Comparison of ENCODE assay signal across 2 cellular contexts in genomic region chr9:106892632-106893031, GRCh38.
TF ChIP-seq lines count a peak whose summit lies in the region.

No MANE protein-coding gene starts in this region.

TF ChIP-seq in A549, 52 proteins besides CTCF, POLR2A, EP300 and RAD21 (continues in another document):
- TF ChIP-seq MAFK (IDR thresholded peaks at IDR 0.05; ENCODE audit: partially characterized antibody) (no peak), HOXB5 (CRISPR knock-in tag; IDR thresholded peaks at IDR 0.05) (no peak), CEBPB (IDR thresholded peaks at IDR 0.05) (peak in 1 of 2 experiments; percentile 34; a peak in 1 of 4 replicates), NPAS2 (CRISPR knock-in tag; IDR thresholded peaks at IDR 0.05; ENCODE audit: borderline replicate concordance) (no peak), ESRRA (IDR thresholded peaks at IDR 0.05; ENCODE audit: borderline replicate concordance, low read length) (no peak), FOSL2 (IDR thresholded peaks at IDR 0.05) (peak; percentile 85), FOSL2 (CRISPR knock-in tag; IDR thresholded peaks at IDR 0.05) (peak; percentile 92), EHF (CRISPR knock-in tag; IDR thresholded peaks at IDR 0.05) (no peak), ZFP36 (IDR thresholded peaks at IDR 0.05; ENCODE audit: borderline replicate concordance, partially characterized antibody) (no peak), NR3C1 (IDR thresholded peaks at IDR 0.05) (no peak), RNF2 (IDR thresholded peaks at IDR 0.05; ENCODE audit: borderline replicate concordance, low read depth) (no peak), CHD4 (IDR thresholded peaks at IDR 0.05; ENCODE audit: borderline replicate concordance) (no peak), NFE2L2 (conservative IDR thresholded peaks at IDR 0.05; ENCODE audit: low read length) (no peak), ZC3H11A (IDR thresholded peaks at IDR 0.05) (no peak), EHMT2 (IDR thresholded peaks at IDR 0.05; ENCODE audit: low read depth) (no peak), MYC (IDR thresholded peaks at IDR 0.05; ENCODE audit: borderline replicate concordance, low read length) (no peak), HDAC2 (IDR thresholded peaks at IDR 0.05) (no peak), ATOH8 (CRISPR knock-in tag; IDR thresholded peaks at IDR 0.05; ENCODE audit: low read depth) (no peak), TFCP2L1 (CRISPR knock-in tag; IDR thresholded peaks at IDR 0.05) (no peak), BHLHE40 (IDR thresholded peaks at IDR 0.05; ENCODE audit: low read depth, low read length) (no peak), RFX5 (IDR thresholded peaks at IDR 0.05) (no peak), JUN (IDR thresholded peaks at IDR 0.05) (peak in 1 of 2 experiments; percentile 72; a peak in 2 of 5 replicates), CBX2 (IDR thresholded peaks at IDR 0.05; ENCODE audit: borderline replicate concordance, low read depth) (no peak), PHF8 (IDR thresholded peaks at IDR 0.05; ENCODE audit: borderline replicate concordance, low read depth) (no peak), POLR2AphosphoS2 (conservative IDR thresholded peaks at IDR 0.05; ENCODE audit: low read length) (no peak), GATA3 (IDR thresholded peaks at IDR 0.05; ENCODE audit: borderline replicate concordance) (peak; percentile 56; the same call in 1 of the 2 replicates), FOXS1 (CRISPR knock-in tag; IDR thresholded peaks at IDR 0.05) (no peak), HOXB13 (CRISPR knock-in tag; IDR thresholded peaks at IDR 0.05; ENCODE audit: low read depth) (no peak), CBX8 (IDR thresholded peaks at IDR 0.05) (no peak), HEYL (CRISPR knock-in tag; IDR thresholded peaks at IDR 0.05) (no peak), ZSCAN20 (CRISPR knock-in tag; IDR thresholded peaks at IDR 0.05) (no peak), CHD2 (IDR thresholded peaks at IDR 0.05; ENCODE audit: low read length, partially characterized antibody) (no peak), HOXA7 (CRISPR knock-in tag; IDR thresholded peaks at IDR 0.05) (no peak), RARB (CRISPR knock-in tag; IDR thresholded peaks at IDR 0.05) (no peak), ZNF302 (CRISPR knock-in tag; IDR thresholded peaks at IDR 0.05) (no peak), SMC3 (IDR thresholded peaks at IDR 0.05) (no peak), SREBF2 (IDR thresholded peaks at IDR 0.05) (no peak)
- TF ChIP-seq, protein P1, sequence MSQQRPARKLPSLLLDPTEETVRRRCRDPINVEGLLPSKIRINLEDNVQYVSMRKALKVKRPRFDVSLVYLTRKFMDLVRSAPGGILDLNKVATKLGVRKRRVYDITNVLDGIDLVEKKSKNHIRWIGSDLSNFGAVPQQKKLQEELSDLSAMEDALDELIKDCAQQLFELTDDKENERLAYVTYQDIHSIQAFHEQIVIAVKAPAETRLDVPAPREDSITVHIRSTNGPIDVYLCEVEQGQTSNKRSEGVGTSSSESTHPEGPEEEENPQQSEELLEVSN (IDR thresholded peaks at IDR 0.05; ENCODE audit: borderline replicate concordance, low read depth): no peak
- TF ChIP-seq, protein P2, sequence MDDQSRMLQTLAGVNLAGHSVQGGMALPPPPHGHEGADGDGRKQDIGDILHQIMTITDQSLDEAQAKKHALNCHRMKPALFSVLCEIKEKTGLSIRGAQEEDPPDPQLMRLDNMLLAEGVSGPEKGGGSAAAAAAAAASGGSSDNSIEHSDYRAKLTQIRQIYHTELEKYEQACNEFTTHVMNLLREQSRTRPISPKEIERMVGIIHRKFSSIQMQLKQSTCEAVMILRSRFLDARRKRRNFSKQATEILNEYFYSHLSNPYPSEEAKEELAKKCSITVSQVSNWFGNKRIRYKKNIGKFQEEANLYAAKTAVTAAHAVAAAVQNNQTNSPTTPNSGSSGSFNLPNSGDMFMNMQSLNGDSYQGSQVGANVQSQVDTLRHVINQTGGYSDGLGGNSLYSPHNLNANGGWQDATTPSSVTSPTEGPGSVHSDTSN (IDR thresholded peaks at IDR 0.05): no peak
- TF ChIP-seq, protein P3, sequence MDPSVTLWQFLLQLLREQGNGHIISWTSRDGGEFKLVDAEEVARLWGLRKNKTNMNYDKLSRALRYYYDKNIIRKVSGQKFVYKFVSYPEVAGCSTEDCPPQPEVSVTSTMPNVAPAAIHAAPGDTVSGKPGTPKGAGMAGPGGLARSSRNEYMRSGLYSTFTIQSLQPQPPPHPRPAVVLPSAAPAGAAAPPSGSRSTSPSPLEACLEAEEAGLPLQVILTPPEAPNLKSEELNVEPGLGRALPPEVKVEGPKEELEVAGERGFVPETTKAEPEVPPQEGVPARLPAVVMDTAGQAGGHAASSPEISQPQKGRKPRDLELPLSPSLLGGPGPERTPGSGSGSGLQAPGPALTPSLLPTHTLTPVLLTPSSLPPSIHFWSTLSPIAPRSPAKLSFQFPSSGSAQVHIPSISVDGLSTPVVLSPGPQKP (IDR thresholded peaks at IDR 0.05; ENCODE audit: low read depth, low read length): no peak
- TF ChIP-seq, protein P4, sequence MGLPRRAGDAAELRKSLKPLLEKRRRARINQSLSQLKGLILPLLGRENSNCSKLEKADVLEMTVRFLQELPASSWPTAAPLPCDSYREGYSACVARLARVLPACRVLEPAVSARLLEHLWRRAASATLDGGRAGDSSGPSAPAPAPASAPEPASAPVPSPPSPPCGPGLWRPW (IDR thresholded peaks at IDR 0.05): no peak
- TF ChIP-seq, protein P5, sequence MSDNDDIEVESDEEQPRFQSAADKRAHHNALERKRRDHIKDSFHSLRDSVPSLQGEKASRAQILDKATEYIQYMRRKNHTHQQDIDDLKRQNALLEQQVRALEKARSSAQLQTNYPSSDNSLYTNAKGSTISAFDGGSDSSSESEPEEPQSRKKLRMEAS (IDR thresholded peaks at IDR 0.05): peak; percentile 34; the same call in 1 of the 2 replicates

TF ChIP-seq in IMR-90, 13 proteins besides CTCF, POLR2A, EP300 and RAD21:
- TF ChIP-seq, protein P3 (IDR thresholded peaks at IDR 0.05; ENCODE audit: borderline replicate concordance, low read depth, low read length): no peak
- TF ChIP-seq USF2 (IDR thresholded peaks at IDR 0.05; ENCODE audit: low read depth, low read length): no peak
- peak; percentile 84 for TF ChIP-seq RCOR1 (IDR thresholded peaks at IDR 0.05; ENCODE audit: insufficient replicate concordance, low read length)
- no peak for TF ChIP-seq CHD1 (IDR thresholded peaks at IDR 0.05; ENCODE audit: low read depth, low read length)
- no peak for TF ChIP-seq SMC3 (IDR thresholded peaks at IDR 0.05; ENCODE audit: low read depth, low read length)
- peak; percentile 27; the same call in 1 of the 2 replicates for TF ChIP-seq MAZ (IDR thresholded peaks at IDR 0.05; ENCODE audit: borderline replicate concordance, low read depth, low read length)
- TF ChIP-seq RFX5 (IDR thresholded peaks at IDR 0.05; ENCODE audit: low read depth, low read length): no peak
- TF ChIP-seq FOS (IDR thresholded peaks at IDR 0.05; ENCODE audit: low read depth, low read length): peak; percentile 93
- peak; percentile 6; the same call in 1 of the 2 replicates for TF ChIP-seq MAFK (IDR thresholded peaks at IDR 0.05; ENCODE audit: low read depth, low read length)
- TF ChIP-seq CEBPB (IDR thresholded peaks at IDR 0.05; ENCODE audit: low read depth, low read length): peak; percentile 83
- no peak for TF ChIP-seq MXI1 (IDR thresholded peaks at IDR 0.05; ENCODE audit: borderline replicate concordance, low read depth, low read length)
- TF ChIP-seq BHLHE40 (IDR thresholded peaks at IDR 0.05; ENCODE audit: low read depth, low read length): peak; percentile 51; the same call in 1 of the 2 replicates
- TF ChIP-seq NFE2L2 (IDR thresholded peaks at IDR 0.05; ENCODE audit: low read depth, low read length): no peak
